Comparison of ENCODE assay signal across 32 cellular contexts in the genomic region with DNA sequence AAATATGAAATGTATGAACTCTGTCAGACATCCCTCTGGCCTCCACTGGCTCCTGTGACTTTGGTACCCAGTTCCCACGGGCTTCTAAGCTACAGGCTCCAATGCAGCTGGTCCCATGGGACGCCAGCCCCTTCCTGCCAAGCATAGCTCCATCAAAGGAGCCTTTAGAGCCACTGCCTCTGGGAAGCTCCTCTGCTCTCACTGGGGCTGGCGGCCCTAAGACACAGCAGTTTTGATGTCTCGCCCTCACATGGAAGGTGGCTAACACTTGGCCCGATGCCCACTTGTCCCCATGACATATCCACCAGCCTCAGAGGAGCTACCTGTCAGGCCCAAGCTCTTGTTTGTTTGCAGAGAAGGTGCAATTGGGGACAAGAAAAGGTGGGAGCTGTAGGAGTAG.
"Had no signal": no experiment of that assay in that cellular context is flagged by ENCODE, and none has a peak within 500 bp of the region (broad histone marks: within the 10 kb centered on the region; RNA-seq: fewer than 3 reads in every experiment).

No MANE protein-coding gene starts in this region.

- H3K27me3 ChIP-seq: adrenal gland, body of pancreas, colonic mucosa had no signal

- H3K9me3 ChIP-seq: body of pancreas, colonic mucosa had no signal

- H3K4me1 Mint-ChIP-seq: activated CD4-positive, alpha-beta T cell treated with anti-CD3 and anti-CD28 coated beads for 36 hours; activated CD4-positive, alpha-beta T cell treated with anti-CD3 and anti-CD28 coated beads, Interleukin-2, amount 10 ng/mL, durations not matched to agents 24 days and 14 days; activated CD8-positive, alpha-beta memory T cell treated with anti-CD3 and anti-CD28 coated beads, Interleukin-2, amount 10 ng/mL, durations not matched to agents 7 days and 5 days; activated naive CD4-positive, alpha-beta T cell treated with anti-CD3 and anti-CD28 coated beads, Interleukin-2, amount 50 U/mL, for 24 hours; activated naive CD8-positive, alpha-beta T cell treated with anti-CD3 and anti-CD28 coated beads for 36 hours; activated naive CD8-positive, alpha-beta T cell treated with anti-CD3 and anti-CD28 coated beads, Interleukin-2, amount 50 U/mL, for 24 hours; T-helper 17 cell had no signal

- FAIRE-seq: endometrium, frontal cortex had no signal

- H3K36me3 Mint-ChIP-seq: activated CD4-positive, alpha-beta memory T cell treated with anti-CD3 and anti-CD28 coated beads for 36 hours; activated CD8-positive, alpha-beta memory T cell treated with anti-CD3 and anti-CD28 coated beads, Interleukin-2, amount 10 ng/mL, durations not matched to agents 7 days and 5 days; activated naive CD4-positive, alpha-beta T cell treated with anti-CD3 and anti-CD28 coated beads, Interleukin-2, amount 50 U/mL, for 24 hours; activated naive CD8-positive, alpha-beta T cell treated with anti-CD3 and anti-CD28 coated beads for 36 hours had no signal

- ATAC-seq: activated CD4-positive, alpha-beta T cell treated with anti-CD3 and anti-CD28 coated beads for 36 hours; activated CD8-positive, alpha-beta memory T cell treated with anti-CD3 and anti-CD28 coated beads, Interleukin-2, amount 10 ng/mL, durations not matched to agents 7 days and 5 days; activated CD8-positive, alpha-beta T cell treated with anti-CD3 and anti-CD28 coated beads, Interleukin-2, amount 10 ng/mL, durations not matched to agents 7 days and 5 days; activated naive CD8-positive, alpha-beta T cell treated with anti-CD3 and anti-CD28 coated beads, Interleukin-2, amount 50 U/mL, for 24 hours; body of pancreas; esophagus mucosa; T-helper 17 cell had no signal

- H3K27ac ChIP-seq: adrenal gland, body of pancreas, colonic mucosa had no signal

- H3K27ac Mint-ChIP-seq: activated CD4-positive, alpha-beta memory T cell treated with anti-CD3 and anti-CD28 coated beads for 36 hours; activated CD4-positive, alpha-beta T cell treated with anti-CD3 and anti-CD28 coated beads for 36 hours; activated CD4-positive, alpha-beta T cell treated with anti-CD3 and anti-CD28 coated beads, Interleukin-2, amount 10 ng/mL, durations not matched to agents 24 days and 14 days; activated CD8-positive, alpha-beta memory T cell treated with anti-CD3 and anti-CD28 coated beads, Interleukin-2, amount 10 ng/mL, durations not matched to agents 7 days and 5 days; activated CD8-positive, alpha-beta T cell treated with anti-CD3 and anti-CD28 coated beads, Interleukin-2, amount 10 ng/mL, durations not matched to agents 7 days and 5 days; activated naive CD4-positive, alpha-beta T cell treated with anti-CD3 and anti-CD28 coated beads for 36 hours; activated naive CD4-positive, alpha-beta T cell treated with anti-CD3 and anti-CD28 coated beads, Interleukin-2, amount 50 U/mL, for 24 hours; activated naive CD8-positive, alpha-beta T cell treated with anti-CD3 and anti-CD28 coated beads for 36 hours; activated naive CD8-positive, alpha-beta T cell treated with anti-CD3 and anti-CD28 coated beads, Interleukin-2, amount 50 U/mL, for 24 hours; activated T-helper 1 cell treated with anti-CD3 and anti-CD28 coated beads, Interleukin-12 subunit alpha, Interleukin-12 subunit beta, Interleukin-2, Interleukin-4 antibody, amounts not matched to agents 30 ng/mL and 10 ng/mL and 1 ng/mL, durations not matched to agents 14 hours and 24 hours and 36 hours; activated T-helper 2 cell treated with anti-CD3 and anti-CD28 coated beads, Interferon-gamma antibody, Interleukin-2, Interleukin-4, amounts not matched to agents 10 μg/mL and 5 μg/mL and 100 μg/mL, durations not matched to agents 14 hours and 24 hours and 36 hours; T-helper 17 cell; T-helper 2 cell treated with Interferon-gamma antibody and Interleukin-4, amounts not matched to agents 5 μg/mL and 100 μg/mL, for 36 hours had no signal

- H3K9me3 Mint-ChIP-seq: activated naive CD8-positive, alpha-beta T cell treated with anti-CD3 and anti-CD28 coated beads for 36 hours; activated T-helper 1 cell treated with anti-CD3 and anti-CD28 coated beads, Interleukin-12 subunit alpha, Interleukin-12 subunit beta, Interleukin-2, Interleukin-4 antibody, amounts not matched to agents 30 ng/mL and 10 ng/mL and 1 ng/mL, durations not matched to agents 14 hours and 24 hours and 36 hours had no signal

- H3K4me3 Mint-ChIP-seq: activated CD4-positive, alpha-beta memory T cell treated with anti-CD3 and anti-CD28 coated beads for 36 hours; activated CD4-positive, alpha-beta T cell treated with anti-CD3 and anti-CD28 coated beads for 36 hours; activated CD4-positive, alpha-beta T cell treated with anti-CD3 and anti-CD28 coated beads, Interleukin-2, amount 10 ng/mL, durations not matched to agents 24 days and 14 days; activated CD8-positive, alpha-beta memory T cell treated with anti-CD3 and anti-CD28 coated beads, Interleukin-2, amount 10 ng/mL, durations not matched to agents 7 days and 5 days; activated CD8-positive, alpha-beta T cell treated with anti-CD3 and anti-CD28 coated beads, Interleukin-2, amount 10 ng/mL, durations not matched to agents 7 days and 5 days; activated naive CD4-positive, alpha-beta T cell treated with anti-CD3 and anti-CD28 coated beads for 36 hours; activated naive CD4-positive, alpha-beta T cell treated with anti-CD3 and anti-CD28 coated beads, Interleukin-2, amount 50 U/mL, for 24 hours; activated naive CD8-positive, alpha-beta T cell treated with anti-CD3 and anti-CD28 coated beads for 36 hours; activated naive CD8-positive, alpha-beta T cell treated with anti-CD3 and anti-CD28 coated beads, Interleukin-2, amount 50 U/mL, for 24 hours; activated T-helper 1 cell treated with anti-CD3 and anti-CD28 coated beads, Interleukin-12 subunit alpha, Interleukin-12 subunit beta, Interleukin-2, Interleukin-4 antibody, amounts not matched to agents 30 ng/mL and 10 ng/mL and 1 ng/mL, durations not matched to agents 14 hours and 24 hours and 36 hours; T-helper 17 cell; T-helper 2 cell treated with Interferon-gamma antibody and Interleukin-4, amounts not matched to agents 5 μg/mL and 100 μg/mL, for 36 hours had no signal

- H3K36me3 ChIP-seq: adrenal gland, colonic mucosa had no signal

- H3K4me1 ChIP-seq: body of pancreas, colonic mucosa had no signal

- DNase-seq: activated CD4-positive, alpha-beta memory T cell treated with anti-CD3 and anti-CD28 coated beads for 36 hours; activated CD4-positive, alpha-beta T cell treated with anti-CD3 and anti-CD28 coated beads for 36 hours; activated CD4-positive, alpha-beta T cell treated with anti-CD3 and anti-CD28 coated beads, Interleukin-2, amount 10 ng/mL, durations not matched to agents 24 days and 14 days; activated CD4-positive, CD25-positive, alpha-beta regulatory T cell; activated CD4-positive, CD25-positive, alpha-beta regulatory T cell treated with anti-CD3 and anti-CD28 coated beads, Interleukin-2, amount 50 U/mL, for 72 hours; activated CD8-positive, alpha-beta memory T cell treated with anti-CD3 and anti-CD28 coated beads, Interleukin-2, amount 10 ng/mL, durations not matched to agents 7 days and 5 days; activated CD8-positive, alpha-beta memory T cell treated with anti-CD3 and anti-CD28 coated beads, Interleukin-2, amount 50 U/mL, for 4 hours; activated CD8-positive, alpha-beta T cell treated with anti-CD3 and anti-CD28 coated beads, Interleukin-2, amount 10 ng/mL, durations not matched to agents 7 days and 5 days; activated effector memory CD4-positive, alpha-beta T cell treated with anti-CD3 and anti-CD28 coated beads, Interleukin-2, amount 50 U/mL, for 16 hours; activated naive CD4-positive, alpha-beta T cell treated with anti-CD3 and anti-CD28 coated beads for 36 hours; activated naive CD8-positive, alpha-beta T cell treated with anti-CD3 and anti-CD28 coated beads for 36 hours; activated naive CD8-positive, alpha-beta T cell treated with anti-CD3 and anti-CD28 coated beads, Interleukin-2, amount 50 U/mL, for 24 hours; activated T-cell treated with anti-CD3 and anti-CD28 coated beads, Interleukin-2, amount 50 U/mL, for 1 hour; activated T-cell treated with anti-CD3 and anti-CD28 coated beads, Interleukin-2, amount 50 U/mL, for 48 hours; adrenal gland; amygdala; aorta; caudate nucleus; colonic mucosa; effector CD8-positive, alpha-beta T cell; foreskin fibroblast; head of caudate nucleus; T-helper 17 cell; T1000 had no signal

- H3K4me3 ChIP-seq: adrenal gland, body of pancreas, colonic mucosa had no signal

- H3K27me3 Mint-ChIP-seq: activated CD4-positive, alpha-beta T cell treated with anti-CD3 and anti-CD28 coated beads for 36 hours; activated CD8-positive, alpha-beta memory T cell treated with anti-CD3 and anti-CD28 coated beads, Interleukin-2, amount 10 ng/mL, durations not matched to agents 7 days and 5 days; activated naive CD4-positive, alpha-beta T cell treated with anti-CD3 and anti-CD28 coated beads, Interleukin-2, amount 50 U/mL, for 24 hours; activated naive CD8-positive, alpha-beta T cell treated with anti-CD3 and anti-CD28 coated beads for 36 hours; activated naive CD8-positive, alpha-beta T cell treated with anti-CD3 and anti-CD28 coated beads, Interleukin-2, amount 50 U/mL, for 24 hours had no signal
